In the genomic region with DNA sequence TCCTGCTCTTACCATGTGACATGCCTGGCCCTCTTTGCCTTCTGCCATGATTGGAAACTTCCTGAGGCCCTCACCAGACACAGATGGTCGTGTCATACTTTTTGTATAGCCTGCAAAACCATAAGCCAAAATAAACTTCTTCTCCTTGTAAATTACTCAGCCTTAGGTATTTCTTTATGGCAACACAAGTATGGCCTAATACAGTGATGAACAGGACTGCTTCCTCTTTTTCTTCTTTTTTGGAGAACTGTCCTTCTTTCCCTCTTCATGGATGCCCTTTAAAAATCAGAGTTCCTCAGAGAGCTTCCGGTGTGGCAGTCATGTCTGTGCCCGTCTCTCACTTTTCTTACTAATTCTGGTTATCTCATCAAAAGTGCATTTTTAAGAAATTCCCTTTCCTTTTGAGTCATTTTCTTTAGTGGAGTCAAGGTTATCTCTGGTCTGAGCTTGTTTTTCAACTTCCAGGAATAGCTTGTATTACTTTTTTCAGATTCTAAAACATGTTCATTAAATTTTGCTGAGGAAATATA, we compare ENCODE assay signal across 1 cellular context.
TF ChIP-seq lines count a peak whose summit lies in the region.

No MANE protein-coding gene starts in this region.

TF ChIP-seq in K562, 482 proteins besides CTCF, POLR2A, EP300 and RAD21 (continued from another document):
- TF ChIP-seq, protein P1, sequence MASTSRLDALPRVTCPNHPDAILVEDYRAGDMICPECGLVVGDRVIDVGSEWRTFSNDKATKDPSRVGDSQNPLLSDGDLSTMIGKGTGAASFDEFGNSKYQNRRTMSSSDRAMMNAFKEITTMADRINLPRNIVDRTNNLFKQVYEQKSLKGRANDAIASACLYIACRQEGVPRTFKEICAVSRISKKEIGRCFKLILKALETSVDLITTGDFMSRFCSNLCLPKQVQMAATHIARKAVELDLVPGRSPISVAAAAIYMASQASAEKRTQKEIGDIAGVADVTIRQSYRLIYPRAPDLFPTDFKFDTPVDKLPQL (IDR thresholded peaks at IDR 0.05; ENCODE audit: extremely low read depth, insufficient read length), result no peak
- no peak for TF ChIP-seq HMGN3 (IDR thresholded peaks at IDR 0.05; ENCODE audit: borderline replicate concordance, extremely low read depth, insufficient read length, low read depth, low read length)
- TF ChIP-seq, protein P2, sequence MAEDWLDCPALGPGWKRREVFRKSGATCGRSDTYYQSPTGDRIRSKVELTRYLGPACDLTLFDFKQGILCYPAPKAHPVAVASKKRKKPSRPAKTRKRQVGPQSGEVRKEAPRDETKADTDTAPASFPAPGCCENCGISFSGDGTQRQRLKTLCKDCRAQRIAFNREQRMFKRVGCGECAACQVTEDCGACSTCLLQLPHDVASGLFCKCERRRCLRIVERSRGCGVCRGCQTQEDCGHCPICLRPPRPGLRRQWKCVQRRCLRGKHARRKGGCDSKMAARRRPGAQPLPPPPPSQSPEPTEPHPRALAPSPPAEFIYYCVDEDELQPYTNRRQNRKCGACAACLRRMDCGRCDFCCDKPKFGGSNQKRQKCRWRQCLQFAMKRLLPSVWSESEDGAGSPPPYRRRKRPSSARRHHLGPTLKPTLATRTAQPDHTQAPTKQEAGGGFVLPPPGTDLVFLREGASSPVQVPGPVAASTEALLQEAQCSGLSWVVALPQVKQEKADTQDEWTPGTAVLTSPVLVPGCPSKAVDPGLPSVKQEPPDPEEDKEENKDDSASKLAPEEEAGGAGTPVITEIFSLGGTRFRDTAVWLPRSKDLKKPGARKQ (CRISPR knock-in tag; IDR thresholded peaks at IDR 0.05), result no peak
- no peak for TF ChIP-seq BMI1 (IDR thresholded peaks at IDR 0.05; ENCODE audit: low read length)
- no peak for TF ChIP-seq TAF15 (IDR thresholded peaks at IDR 0.05; ENCODE audit: low read depth, low read length)
- no peak for TF ChIP-seq MIER1 (IDR thresholded peaks at IDR 0.05; ENCODE audit: low read depth)
- no peak for TF ChIP-seq KDM1A (IDR thresholded peaks at IDR 0.05)
- TF ChIP-seq, protein P3, sequence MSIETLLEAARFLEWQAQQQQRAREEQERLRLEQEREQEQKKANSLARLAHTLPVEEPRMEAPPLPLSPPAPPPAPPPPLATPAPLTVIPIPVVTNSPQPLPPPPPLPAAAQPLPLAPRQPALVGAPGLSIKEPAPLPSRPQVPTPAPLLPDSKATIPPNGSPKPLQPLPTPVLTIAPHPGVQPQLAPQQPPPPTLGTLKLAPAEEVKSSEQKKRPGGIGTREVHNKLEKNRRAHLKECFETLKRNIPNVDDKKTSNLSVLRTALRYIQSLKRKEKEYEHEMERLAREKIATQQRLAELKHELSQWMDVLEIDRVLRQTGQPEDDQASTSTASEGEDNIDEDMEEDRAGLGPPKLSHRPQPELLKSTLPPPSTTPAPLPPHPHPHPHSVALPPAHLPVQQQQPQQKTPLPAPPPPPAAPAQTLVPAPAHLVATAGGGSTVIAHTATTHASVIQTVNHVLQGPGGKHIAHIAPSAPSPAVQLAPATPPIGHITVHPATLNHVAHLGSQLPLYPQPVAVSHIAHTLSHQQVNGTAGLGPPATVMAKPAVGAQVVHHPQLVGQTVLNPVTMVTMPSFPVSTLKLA (conservative IDR thresholded peaks at IDR 0.05), result no peak
- no peak for TF ChIP-seq ZNF57 (CRISPR knock-in tag; IDR thresholded peaks at IDR 0.05)
- TF ChIP-seq, protein P4, sequence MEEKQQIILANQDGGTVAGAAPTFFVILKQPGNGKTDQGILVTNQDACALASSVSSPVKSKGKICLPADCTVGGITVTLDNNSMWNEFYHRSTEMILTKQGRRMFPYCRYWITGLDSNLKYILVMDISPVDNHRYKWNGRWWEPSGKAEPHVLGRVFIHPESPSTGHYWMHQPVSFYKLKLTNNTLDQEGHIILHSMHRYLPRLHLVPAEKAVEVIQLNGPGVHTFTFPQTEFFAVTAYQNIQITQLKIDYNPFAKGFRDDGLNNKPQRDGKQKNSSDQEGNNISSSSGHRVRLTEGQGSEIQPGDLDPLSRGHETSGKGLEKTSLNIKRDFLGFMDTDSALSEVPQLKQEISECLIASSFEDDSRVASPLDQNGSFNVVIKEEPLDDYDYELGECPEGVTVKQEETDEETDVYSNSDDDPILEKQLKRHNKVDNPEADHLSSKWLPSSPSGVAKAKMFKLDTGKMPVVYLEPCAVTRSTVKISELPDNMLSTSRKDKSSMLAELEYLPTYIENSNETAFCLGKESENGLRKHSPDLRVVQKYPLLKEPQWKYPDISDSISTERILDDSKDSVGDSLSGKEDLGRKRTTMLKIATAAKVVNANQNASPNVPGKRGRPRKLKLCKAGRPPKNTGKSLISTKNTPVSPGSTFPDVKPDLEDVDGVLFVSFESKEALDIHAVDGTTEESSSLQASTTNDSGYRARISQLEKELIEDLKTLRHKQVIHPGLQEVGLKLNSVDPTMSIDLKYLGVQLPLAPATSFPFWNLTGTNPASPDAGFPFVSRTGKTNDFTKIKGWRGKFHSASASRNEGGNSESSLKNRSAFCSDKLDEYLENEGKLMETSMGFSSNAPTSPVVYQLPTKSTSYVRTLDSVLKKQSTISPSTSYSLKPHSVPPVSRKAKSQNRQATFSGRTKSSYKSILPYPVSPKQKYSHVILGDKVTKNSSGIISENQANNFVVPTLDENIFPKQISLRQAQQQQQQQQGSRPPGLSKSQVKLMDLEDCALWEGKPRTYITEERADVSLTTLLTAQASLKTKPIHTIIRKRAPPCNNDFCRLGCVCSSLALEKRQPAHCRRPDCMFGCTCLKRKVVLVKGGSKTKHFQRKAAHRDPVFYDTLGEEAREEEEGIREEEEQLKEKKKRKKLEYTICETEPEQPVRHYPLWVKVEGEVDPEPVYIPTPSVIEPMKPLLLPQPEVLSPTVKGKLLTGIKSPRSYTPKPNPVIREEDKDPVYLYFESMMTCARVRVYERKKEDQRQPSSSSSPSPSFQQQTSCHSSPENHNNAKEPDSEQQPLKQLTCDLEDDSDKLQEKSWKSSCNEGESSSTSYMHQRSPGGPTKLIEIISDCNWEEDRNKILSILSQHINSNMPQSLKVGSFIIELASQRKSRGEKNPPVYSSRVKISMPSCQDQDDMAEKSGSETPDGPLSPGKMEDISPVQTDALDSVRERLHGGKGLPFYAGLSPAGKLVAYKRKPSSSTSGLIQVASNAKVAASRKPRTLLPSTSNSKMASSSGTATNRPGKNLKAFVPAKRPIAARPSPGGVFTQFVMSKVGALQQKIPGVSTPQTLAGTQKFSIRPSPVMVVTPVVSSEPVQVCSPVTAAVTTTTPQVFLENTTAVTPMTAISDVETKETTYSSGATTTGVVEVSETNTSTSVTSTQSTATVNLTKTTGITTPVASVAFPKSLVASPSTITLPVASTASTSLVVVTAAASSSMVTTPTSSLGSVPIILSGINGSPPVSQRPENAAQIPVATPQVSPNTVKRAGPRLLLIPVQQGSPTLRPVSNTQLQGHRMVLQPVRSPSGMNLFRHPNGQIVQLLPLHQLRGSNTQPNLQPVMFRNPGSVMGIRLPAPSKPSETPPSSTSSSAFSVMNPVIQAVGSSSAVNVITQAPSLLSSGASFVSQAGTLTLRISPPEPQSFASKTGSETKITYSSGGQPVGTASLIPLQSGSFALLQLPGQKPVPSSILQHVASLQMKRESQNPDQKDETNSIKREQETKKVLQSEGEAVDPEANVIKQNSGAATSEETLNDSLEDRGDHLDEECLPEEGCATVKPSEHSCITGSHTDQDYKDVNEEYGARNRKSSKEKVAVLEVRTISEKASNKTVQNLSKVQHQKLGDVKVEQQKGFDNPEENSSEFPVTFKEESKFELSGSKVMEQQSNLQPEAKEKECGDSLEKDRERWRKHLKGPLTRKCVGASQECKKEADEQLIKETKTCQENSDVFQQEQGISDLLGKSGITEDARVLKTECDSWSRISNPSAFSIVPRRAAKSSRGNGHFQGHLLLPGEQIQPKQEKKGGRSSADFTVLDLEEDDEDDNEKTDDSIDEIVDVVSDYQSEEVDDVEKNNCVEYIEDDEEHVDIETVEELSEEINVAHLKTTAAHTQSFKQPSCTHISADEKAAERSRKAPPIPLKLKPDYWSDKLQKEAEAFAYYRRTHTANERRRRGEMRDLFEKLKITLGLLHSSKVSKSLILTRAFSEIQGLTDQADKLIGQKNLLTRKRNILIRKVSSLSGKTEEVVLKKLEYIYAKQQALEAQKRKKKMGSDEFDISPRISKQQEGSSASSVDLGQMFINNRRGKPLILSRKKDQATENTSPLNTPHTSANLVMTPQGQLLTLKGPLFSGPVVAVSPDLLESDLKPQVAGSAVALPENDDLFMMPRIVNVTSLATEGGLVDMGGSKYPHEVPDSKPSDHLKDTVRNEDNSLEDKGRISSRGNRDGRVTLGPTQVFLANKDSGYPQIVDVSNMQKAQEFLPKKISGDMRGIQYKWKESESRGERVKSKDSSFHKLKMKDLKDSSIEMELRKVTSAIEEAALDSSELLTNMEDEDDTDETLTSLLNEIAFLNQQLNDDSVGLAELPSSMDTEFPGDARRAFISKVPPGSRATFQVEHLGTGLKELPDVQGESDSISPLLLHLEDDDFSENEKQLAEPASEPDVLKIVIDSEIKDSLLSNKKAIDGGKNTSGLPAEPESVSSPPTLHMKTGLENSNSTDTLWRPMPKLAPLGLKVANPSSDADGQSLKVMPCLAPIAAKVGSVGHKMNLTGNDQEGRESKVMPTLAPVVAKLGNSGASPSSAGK (IDR thresholded peaks at IDR 0.05), result no peak
- no peak for TF ChIP-seq CCAR2 (IDR thresholded peaks at IDR 0.05; ENCODE audit: low read depth, low read length)
- no peak for TF ChIP-seq MAFK (IDR thresholded peaks at IDR 0.05; ENCODE audit: low read length)
- no peak for TF ChIP-seq BACH1 (tag; IDR thresholded peaks at IDR 0.05)
- TF ChIP-seq ZNF347 (CRISPR knock-in tag; IDR thresholded peaks at IDR 0.05; ENCODE audit: low read depth), result no peak
- no peak for TF ChIP-seq KLF16 (IDR thresholded peaks at IDR 0.05)
- TF ChIP-seq NFRKB (IDR thresholded peaks at IDR 0.05; ENCODE audit: low read depth), result no peak
- no peak for TF ChIP-seq TAF1 (IDR thresholded peaks at IDR 0.05; ENCODE audit: control insufficient read depth, extremely low read depth, insufficient read depth, low read length, severe bottlenecking)
- TF ChIP-seq NR2C1 (IDR thresholded peaks at IDR 0.05), result no peak
- peak; percentile 66 for TF ChIP-seq NR2C1 (tag; IDR thresholded peaks at IDR 0.05)
- no peak for TF ChIP-seq GATA2 (CRISPR knock-in tag; IDR thresholded peaks at IDR 0.05)
- no peak for TF ChIP-seq ZBTB7A (IDR thresholded peaks at IDR 0.05; ENCODE audit: borderline replicate concordance, control insufficient read depth, low read depth, low read length)
- 0 out of 2 replicates have a peak, but pooled peaks have one; percentile 23 for TF ChIP-seq KLF6 (CRISPR knock-in tag; IDR thresholded peaks at IDR 0.05; ENCODE audit: borderline replicate concordance)
- TF ChIP-seq ZNF589 (CRISPR knock-in tag; IDR thresholded peaks at IDR 0.05; ENCODE audit: low read depth), result no peak
- TF ChIP-seq SAFB (IDR thresholded peaks at IDR 0.05; ENCODE audit: borderline replicate concordance, low read depth, low read length), result no peak
- no peak for TF ChIP-seq ERF (CRISPR knock-in tag; IDR thresholded peaks at IDR 0.05)
- TF ChIP-seq DDX20 (tag; IDR thresholded peaks at IDR 0.05; ENCODE audit: low read depth), result no peak
- TF ChIP-seq, protein P5, sequence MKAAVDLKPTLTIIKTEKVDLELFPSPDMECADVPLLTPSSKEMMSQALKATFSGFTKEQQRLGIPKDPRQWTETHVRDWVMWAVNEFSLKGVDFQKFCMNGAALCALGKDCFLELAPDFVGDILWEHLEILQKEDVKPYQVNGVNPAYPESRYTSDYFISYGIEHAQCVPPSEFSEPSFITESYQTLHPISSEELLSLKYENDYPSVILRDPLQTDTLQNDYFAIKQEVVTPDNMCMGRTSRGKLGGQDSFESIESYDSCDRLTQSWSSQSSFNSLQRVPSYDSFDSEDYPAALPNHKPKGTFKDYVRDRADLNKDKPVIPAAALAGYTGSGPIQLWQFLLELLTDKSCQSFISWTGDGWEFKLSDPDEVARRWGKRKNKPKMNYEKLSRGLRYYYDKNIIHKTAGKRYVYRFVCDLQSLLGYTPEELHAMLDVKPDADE (conservative IDR thresholded peaks at IDR 0.05; ENCODE audit: control insufficient read depth, low read depth, low read length), result no peak
- TF ChIP-seq, protein P6, sequence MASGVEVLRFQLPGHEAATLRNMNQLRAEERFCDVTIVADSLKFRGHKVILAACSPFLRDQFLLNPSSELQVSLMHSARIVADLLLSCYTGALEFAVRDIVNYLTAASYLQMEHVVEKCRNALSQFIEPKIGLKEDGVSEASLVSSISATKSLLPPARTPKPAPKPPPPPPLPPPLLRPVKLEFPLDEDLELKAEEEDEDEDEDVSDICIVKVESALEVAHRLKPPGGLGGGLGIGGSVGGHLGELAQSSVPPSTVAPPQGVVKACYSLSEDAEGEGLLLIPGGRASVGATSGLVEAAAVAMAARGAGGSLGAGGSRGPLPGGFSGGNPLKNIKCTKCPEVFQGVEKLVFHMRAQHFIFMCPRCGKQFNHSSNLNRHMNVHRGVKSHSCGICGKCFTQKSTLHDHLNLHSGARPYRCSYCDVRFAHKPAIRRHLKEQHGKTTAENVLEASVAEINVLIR (CRISPR knock-in tag; IDR thresholded peaks at IDR 0.05), result 0 out of 2 replicates have a peak, but pooled peaks have one; percentile 5
- TF ChIP-seq SMAD2 (IDR thresholded peaks at IDR 0.05; ENCODE audit: low read depth, low read length), result no peak
- TF ChIP-seq PHTF2 (CRISPR knock-in tag; IDR thresholded peaks at IDR 0.05), result no peak
